1 cellular context compared by ENCODE assay signal in genomic region chr19:40662925-40663711, GRCh38.
A peak's percentile ranks its signal among the peaks of the same experiment; 100 is the strongest.
TF ChIP-seq lines count a peak whose summit lies in the region.

No MANE protein-coding gene starts in this region.

TF ChIP-seq in WTC11, 78 proteins besides CTCF, POLR2A, EP300 and RAD21 (continued from another document and continues in another):
- TF ChIP-seq, protein P1, sequence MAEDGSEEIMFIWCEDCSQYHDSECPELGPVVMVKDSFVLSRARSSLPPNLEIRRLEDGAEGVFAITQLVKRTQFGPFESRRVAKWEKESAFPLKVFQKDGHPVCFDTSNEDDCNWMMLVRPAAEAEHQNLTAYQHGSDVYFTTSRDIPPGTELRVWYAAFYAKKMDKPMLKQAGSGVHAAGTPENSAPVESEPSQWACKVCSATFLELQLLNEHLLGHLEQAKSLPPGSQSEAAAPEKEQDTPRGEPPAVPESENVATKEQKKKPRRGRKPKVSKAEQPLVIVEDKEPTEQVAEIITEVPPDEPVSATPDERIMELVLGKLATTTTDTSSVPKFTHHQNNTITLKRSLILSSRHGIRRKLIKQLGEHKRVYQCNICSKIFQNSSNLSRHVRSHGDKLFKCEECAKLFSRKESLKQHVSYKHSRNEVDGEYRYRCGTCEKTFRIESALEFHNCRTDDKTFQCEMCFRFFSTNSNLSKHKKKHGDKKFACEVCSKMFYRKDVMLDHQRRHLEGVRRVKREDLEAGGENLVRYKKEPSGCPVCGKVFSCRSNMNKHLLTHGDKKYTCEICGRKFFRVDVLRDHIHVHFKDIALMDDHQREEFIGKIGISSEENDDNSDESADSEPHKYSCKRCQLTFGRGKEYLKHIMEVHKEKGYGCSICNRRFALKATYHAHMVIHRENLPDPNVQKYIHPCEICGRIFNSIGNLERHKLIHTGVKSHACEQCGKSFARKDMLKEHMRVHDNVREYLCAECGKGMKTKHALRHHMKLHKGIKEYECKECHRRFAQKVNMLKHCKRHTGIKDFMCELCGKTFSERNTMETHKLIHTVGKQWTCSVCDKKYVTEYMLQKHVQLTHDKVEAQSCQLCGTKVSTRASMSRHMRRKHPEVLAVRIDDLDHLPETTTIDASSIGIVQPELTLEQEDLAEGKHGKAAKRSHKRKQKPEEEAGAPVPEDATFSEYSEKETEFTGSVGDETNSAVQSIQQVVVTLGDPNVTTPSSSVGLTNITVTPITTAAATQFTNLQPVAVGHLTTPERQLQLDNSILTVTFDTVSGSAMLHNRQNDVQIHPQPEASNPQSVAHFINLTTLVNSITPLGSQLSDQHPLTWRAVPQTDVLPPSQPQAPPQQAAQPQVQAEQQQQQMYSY (CRISPR knock-in tag; IDR thresholded peaks at IDR 0.05), result peak; percentile 52; the same call in 1 of the 2 replicates
- TF ChIP-seq ZSCAN18 (CRISPR knock-in tag; IDR thresholded peaks at IDR 0.05) (no peak), EMX1 (CRISPR knock-in tag; IDR thresholded peaks at IDR 0.05) (no peak), GRHL2 (CRISPR knock-in tag; IDR thresholded peaks at IDR 0.05; ENCODE audit: insufficient replicate concordance, severe bottlenecking) (no peak), ERG (CRISPR knock-in tag; IDR thresholded peaks at IDR 0.05) (no peak), KAT7 (CRISPR knock-in tag; IDR thresholded peaks at IDR 0.05; ENCODE audit: borderline replicate concordance) (no peak), ZNF396 (CRISPR knock-in tag; IDR thresholded peaks at IDR 0.05; ENCODE audit: borderline replicate concordance) (no peak), SP1 (CRISPR knock-in tag; conservative IDR thresholded peaks at IDR 0.05) (peak; percentile 70), USF2 (CRISPR knock-in tag; IDR thresholded peaks at IDR 0.05) (peak; percentile 95), ZNF671 (CRISPR knock-in tag; IDR thresholded peaks at IDR 0.05) (no peak), ZBTB43 (CRISPR knock-in tag; IDR thresholded peaks at IDR 0.05) (no peak), NFE2L1 (CRISPR knock-in tag; IDR thresholded peaks at IDR 0.05) (peak; percentile 57), PREB (CRISPR knock-in tag; IDR thresholded peaks at IDR 0.05; ENCODE audit: borderline replicate concordance) (no peak), TEAD1 (CRISPR knock-in tag; IDR thresholded peaks at IDR 0.05) (peak; percentile 55; the same call in 1 of the 2 replicates), RELA (CRISPR knock-in tag; IDR thresholded peaks at IDR 0.05; ENCODE audit: borderline replicate concordance) (0 out of 2 replicates have a peak, but pooled peaks have one; percentile 33), E2F1 (CRISPR knock-in tag; IDR thresholded peaks at IDR 0.05) (no peak), FOXK1 (CRISPR knock-in tag; IDR thresholded peaks at IDR 0.05) (peak; percentile 75; the same call in 1 of the 2 replicates)
- TF ChIP-seq, protein P2, sequence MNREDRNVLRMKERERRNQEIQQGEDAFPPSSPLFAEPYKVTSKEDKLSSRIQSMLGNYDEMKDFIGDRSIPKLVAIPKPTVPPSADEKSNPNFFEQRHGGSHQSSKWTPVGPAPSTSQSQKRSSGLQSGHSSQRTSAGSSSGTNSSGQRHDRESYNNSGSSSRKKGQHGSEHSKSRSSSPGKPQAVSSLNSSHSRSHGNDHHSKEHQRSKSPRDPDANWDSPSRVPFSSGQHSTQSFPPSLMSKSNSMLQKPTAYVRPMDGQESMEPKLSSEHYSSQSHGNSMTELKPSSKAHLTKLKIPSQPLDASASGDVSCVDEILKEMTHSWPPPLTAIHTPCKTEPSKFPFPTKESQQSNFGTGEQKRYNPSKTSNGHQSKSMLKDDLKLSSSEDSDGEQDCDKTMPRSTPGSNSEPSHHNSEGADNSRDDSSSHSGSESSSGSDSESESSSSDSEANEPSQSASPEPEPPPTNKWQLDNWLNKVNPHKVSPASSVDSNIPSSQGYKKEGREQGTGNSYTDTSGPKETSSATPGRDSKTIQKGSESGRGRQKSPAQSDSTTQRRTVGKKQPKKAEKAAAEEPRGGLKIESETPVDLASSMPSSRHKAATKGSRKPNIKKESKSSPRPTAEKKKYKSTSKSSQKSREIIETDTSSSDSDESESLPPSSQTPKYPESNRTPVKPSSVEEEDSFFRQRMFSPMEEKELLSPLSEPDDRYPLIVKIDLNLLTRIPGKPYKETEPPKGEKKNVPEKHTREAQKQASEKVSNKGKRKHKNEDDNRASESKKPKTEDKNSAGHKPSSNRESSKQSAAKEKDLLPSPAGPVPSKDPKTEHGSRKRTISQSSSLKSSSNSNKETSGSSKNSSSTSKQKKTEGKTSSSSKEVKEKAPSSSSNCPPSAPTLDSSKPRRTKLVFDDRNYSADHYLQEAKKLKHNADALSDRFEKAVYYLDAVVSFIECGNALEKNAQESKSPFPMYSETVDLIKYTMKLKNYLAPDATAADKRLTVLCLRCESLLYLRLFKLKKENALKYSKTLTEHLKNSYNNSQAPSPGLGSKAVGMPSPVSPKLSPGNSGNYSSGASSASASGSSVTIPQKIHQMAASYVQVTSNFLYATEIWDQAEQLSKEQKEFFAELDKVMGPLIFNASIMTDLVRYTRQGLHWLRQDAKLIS (CRISPR knock-in tag; IDR thresholded peaks at IDR 0.05; ENCODE audit: borderline replicate concordance), result no peak
- TF ChIP-seq, protein P3, sequence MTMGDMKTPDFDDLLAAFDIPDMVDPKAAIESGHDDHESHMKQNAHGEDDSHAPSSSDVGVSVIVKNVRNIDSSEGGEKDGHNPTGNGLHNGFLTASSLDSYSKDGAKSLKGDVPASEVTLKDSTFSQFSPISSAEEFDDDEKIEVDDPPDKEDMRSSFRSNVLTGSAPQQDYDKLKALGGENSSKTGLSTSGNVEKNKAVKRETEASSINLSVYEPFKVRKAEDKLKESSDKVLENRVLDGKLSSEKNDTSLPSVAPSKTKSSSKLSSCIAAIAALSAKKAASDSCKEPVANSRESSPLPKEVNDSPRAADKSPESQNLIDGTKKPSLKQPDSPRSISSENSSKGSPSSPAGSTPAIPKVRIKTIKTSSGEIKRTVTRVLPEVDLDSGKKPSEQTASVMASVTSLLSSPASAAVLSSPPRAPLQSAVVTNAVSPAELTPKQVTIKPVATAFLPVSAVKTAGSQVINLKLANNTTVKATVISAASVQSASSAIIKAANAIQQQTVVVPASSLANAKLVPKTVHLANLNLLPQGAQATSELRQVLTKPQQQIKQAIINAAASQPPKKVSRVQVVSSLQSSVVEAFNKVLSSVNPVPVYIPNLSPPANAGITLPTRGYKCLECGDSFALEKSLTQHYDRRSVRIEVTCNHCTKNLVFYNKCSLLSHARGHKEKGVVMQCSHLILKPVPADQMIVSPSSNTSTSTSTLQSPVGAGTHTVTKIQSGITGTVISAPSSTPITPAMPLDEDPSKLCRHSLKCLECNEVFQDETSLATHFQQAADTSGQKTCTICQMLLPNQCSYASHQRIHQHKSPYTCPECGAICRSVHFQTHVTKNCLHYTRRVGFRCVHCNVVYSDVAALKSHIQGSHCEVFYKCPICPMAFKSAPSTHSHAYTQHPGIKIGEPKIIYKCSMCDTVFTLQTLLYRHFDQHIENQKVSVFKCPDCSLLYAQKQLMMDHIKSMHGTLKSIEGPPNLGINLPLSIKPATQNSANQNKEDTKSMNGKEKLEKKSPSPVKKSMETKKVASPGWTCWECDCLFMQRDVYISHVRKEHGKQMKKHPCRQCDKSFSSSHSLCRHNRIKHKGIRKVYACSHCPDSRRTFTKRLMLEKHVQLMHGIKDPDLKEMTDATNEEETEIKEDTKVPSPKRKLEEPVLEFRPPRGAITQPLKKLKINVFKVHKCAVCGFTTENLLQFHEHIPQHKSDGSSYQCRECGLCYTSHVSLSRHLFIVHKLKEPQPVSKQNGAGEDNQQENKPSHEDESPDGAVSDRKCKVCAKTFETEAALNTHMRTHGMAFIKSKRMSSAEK (CRISPR knock-in tag; IDR thresholded peaks at IDR 0.05; ENCODE audit: borderline replicate concordance), result no peak
- TF ChIP-seq, protein P4, sequence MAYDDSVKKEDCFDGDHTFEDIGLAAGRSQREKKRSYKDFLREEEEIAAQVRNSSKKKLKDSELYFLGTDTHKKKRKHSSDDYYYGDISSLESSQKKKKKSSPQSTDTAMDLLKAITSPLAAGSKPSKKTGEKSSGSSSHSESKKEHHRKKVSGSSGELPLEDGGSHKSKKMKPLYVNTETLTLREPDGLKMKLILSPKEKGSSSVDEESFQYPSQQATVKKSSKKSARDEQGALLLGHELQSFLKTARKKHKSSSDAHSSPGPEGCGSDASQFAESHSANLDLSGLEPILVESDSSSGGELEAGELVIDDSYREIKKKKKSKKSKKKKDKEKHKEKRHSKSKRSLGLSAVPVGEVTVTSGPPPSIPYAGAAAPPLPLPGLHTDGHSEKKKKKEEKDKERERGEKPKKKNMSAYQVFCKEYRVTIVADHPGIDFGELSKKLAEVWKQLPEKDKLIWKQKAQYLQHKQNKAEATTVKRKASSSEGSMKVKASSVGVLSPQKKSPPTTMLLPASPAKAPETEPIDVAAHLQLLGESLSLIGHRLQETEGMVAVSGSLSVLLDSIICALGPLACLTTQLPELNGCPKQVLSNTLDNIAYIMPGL (CRISPR knock-in tag; IDR thresholded peaks at IDR 0.05), result peak; percentile 99
- TF ChIP-seq, protein P5, sequence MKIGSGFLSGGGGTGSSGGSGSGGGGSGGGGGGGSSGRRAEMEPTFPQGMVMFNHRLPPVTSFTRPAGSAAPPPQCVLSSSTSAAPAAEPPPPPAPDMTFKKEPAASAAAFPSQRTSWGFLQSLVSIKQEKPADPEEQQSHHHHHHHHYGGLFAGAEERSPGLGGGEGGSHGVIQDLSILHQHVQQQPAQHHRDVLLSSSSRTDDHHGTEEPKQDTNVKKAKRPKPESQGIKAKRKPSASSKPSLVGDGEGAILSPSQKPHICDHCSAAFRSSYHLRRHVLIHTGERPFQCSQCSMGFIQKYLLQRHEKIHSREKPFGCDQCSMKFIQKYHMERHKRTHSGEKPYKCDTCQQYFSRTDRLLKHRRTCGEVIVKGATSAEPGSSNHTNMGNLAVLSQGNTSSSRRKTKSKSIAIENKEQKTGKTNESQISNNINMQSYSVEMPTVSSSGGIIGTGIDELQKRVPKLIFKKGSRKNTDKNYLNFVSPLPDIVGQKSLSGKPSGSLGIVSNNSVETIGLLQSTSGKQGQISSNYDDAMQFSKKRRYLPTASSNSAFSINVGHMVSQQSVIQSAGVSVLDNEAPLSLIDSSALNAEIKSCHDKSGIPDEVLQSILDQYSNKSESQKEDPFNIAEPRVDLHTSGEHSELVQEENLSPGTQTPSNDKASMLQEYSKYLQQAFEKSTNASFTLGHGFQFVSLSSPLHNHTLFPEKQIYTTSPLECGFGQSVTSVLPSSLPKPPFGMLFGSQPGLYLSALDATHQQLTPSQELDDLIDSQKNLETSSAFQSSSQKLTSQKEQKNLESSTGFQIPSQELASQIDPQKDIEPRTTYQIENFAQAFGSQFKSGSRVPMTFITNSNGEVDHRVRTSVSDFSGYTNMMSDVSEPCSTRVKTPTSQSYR (CRISPR knock-in tag; IDR thresholded peaks at IDR 0.05), result no peak
- TF ChIP-seq, protein P6, sequence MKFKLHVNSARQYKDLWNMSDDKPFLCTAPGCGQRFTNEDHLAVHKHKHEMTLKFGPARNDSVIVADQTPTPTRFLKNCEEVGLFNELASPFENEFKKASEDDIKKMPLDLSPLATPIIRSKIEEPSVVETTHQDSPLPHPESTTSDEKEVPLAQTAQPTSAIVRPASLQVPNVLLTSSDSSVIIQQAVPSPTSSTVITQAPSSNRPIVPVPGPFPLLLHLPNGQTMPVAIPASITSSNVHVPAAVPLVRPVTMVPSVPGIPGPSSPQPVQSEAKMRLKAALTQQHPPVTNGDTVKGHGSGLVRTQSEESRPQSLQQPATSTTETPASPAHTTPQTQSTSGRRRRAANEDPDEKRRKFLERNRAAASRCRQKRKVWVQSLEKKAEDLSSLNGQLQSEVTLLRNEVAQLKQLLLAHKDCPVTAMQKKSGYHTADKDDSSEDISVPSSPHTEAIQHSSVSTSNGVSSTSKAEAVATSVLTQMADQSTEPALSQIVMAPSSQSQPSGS (CRISPR knock-in tag; IDR thresholded peaks at IDR 0.05; ENCODE audit: borderline replicate concordance, low read depth), result no peak
